27 cellular contexts compared by ENCODE assay signal in genomic region chr1:109714661-109715372, GRCh38. TPM values are rescaled to one million over a fixed set of nuclear protein-coding genes. Genes with fewer than 3 reads are reported as not detected.
"Had no signal": no experiment of that assay in that cellular context is flagged by ENCODE, and none has a peak within 500 bp of the region (broad histone marks: within the 10 kb centered on the region; RNA-seq: fewer than 3 reads in every experiment).

No MANE protein-coding gene starts in this region.

- H3K4me1 Mint-ChIP-seq: neural progenitor cell, WTC11 had no signal

- DNase-seq: activated gamma-delta T cell treated with Interleukin-2 at 50 U/mL for 16 hours; activated T-cell treated with anti-CD3 and anti-CD28 coated beads, Interleukin-2, amount 50 U/mL, for 1 hour; adrenal gland; central memory CD4-positive, alpha-beta T cell; effector memory CD4-positive, alpha-beta T cell; gastrocnemius medialis; kidney; lower lobe of right lung; mesendoderm; mucosa of descending colon; naive thymus-derived CD4-positive, alpha-beta T cell; posterior cingulate gyrus; retina; sigmoid colon; stimulated activated CD4-positive, alpha-beta T cell treated with anti-CD3 and anti-CD28 coated beads, Interleukin-4, amount 100 ng/mL, for 1 hour; stimulated activated naive CD4-positive, alpha-beta T cell; T1000 had no signal

- ATAC-seq: gastrocnemius medialis; left lobe of liver; lower lobe of right lung; mucosa of descending colon; naive thymus-derived CD4-positive, alpha-beta T cell; WTC11 had no signal

- H3K4me1 ChIP-seq: adrenal gland, ascending aorta, gastrocnemius medialis, lower lobe of right lung, neural progenitor cell, upper lobe of left lung had no signal

- H3K36me3 ChIP-seq: adrenal gland, ascending aorta, gastrocnemius medialis, lower lobe of right lung, neural progenitor cell, sigmoid colon, thoracic aorta, upper lobe of left lung had no signal

- H3K9ac ChIP-seq: neural progenitor cell had no signal

- H3K4me2 ChIP-seq: neural progenitor cell had no signal

- H2AFZ ChIP-seq: neural progenitor cell had no signal

- H3K27ac ChIP-seq: adrenal gland, ascending aorta, gastrocnemius medialis, lower lobe of right lung, neural progenitor cell, sigmoid colon, thoracic aorta, upper lobe of left lung had no signal

- H3K27ac Mint-ChIP-seq: activated naive CD8-positive, alpha-beta T cell; naive thymus-derived CD4-positive, alpha-beta T cell; T-helper 1 cell treated with Interleukin-12 subunit alpha and Interleukin-12 subunit beta and Interleukin-4 antibody, amounts not matched to agents 30 μg/mL and 1 μg/mL, for 36 hours; WTC11 had no signal

- H3K9me3 ChIP-seq: adrenal gland, ascending aorta, gastrocnemius medialis, lower lobe of right lung, mucosa of descending colon, sigmoid colon, thoracic aorta, upper lobe of left lung had no signal

- H3K4me3 Mint-ChIP-seq: activated naive CD8-positive, alpha-beta T cell; naive thymus-derived CD4-positive, alpha-beta T cell; neural progenitor cell; T-helper 1 cell treated with Interleukin-12 subunit alpha and Interleukin-12 subunit beta and Interleukin-4 antibody, amounts not matched to agents 30 μg/mL and 1 μg/mL, for 36 hours; WTC11 had no signal

- H3K4me3 ChIP-seq: adrenal gland, ascending aorta, gastrocnemius medialis, lower lobe of right lung, mucosa of descending colon, neural progenitor cell, sigmoid colon, thoracic aorta, upper lobe of left lung had no signal

- H3K27me3 ChIP-seq: adrenal gland, ascending aorta, gastrocnemius medialis, neural progenitor cell, upper lobe of left lung had no signal

- H3K9me3 Mint-ChIP-seq: naive thymus-derived CD4-positive, alpha-beta T cell; neural progenitor cell; T-helper 1 cell treated with Interleukin-12 subunit alpha and Interleukin-12 subunit beta and Interleukin-4 antibody, amounts not matched to agents 30 μg/mL and 1 μg/mL, for 36 hours; WTC11 had no signal

- H3K36me3 Mint-ChIP-seq: activated naive CD8-positive, alpha-beta T cell; neural progenitor cell; WTC11 had no signal

RNA-seq across cellular contexts. Expression of gene GSTM5, which starts 2.8 kb away (rescaled TPM):
- total RNA-seq: dermis microvascular lymphatic vessel endothelial cell had no signal
- polyA plus RNA-seq: naive thymus-derived CD4-positive, alpha-beta T cell had no signal

RNA-seq across cellular contexts. Expression of gene GSTM1, which starts 27.2 kb away (rescaled TPM):
- total RNA-seq: dermis microvascular lymphatic vessel endothelial cell, kidney, left lobe of liver, lower lobe of right lung, thoracic aorta, WTC11 had no signal

RNA-seq across cellular contexts. Expression of gene EPS8L3, which starts 48.9 kb away (rescaled TPM):
- total RNA-seq: ascending aorta; dermis microvascular lymphatic vessel endothelial cell; lower lobe of right lung; naive thymus-derived CD4-positive, alpha-beta T cell; omental fat pad had no signal
- polyA plus RNA-seq: naive thymus-derived CD4-positive, alpha-beta T cell had no signal
